1 cellular context compared by ENCODE assay signal in genomic region chr10:86189891-86190290, GRCh38.
TF ChIP-seq lines count a peak whose summit lies in the region.

No MANE protein-coding gene starts in this region.

TF ChIP-seq in HepG2, 621 proteins besides CTCF, POLR2A, EP300 and RAD21 (continued from another document):
- no peak for TF ChIP-seq ZNF646 (CRISPR knock-in tag; IDR thresholded peaks at IDR 0.05)
- no peak for TF ChIP-seq IRF1 (CRISPR knock-in tag; IDR thresholded peaks at IDR 0.05; ENCODE audit: low read depth)
- no peak for TF ChIP-seq BRCA1 (CRISPR knock-in tag; IDR thresholded peaks at IDR 0.05)
- TF ChIP-seq LRRFIP1 (CRISPR knock-in tag; conservative IDR thresholded peaks at IDR 0.05), result no peak
